Comparison of ENCODE assay signal across 12 cellular contexts in genomic region chr21:42248783-42249597, GRCh38. TPM values are rescaled to one million over a fixed set of nuclear protein-coding genes. Genes with fewer than 3 reads are reported as not detected.
A peak's percentile ranks its signal among the peaks of the same experiment; 100 is the strongest.
DNase-seq lines count a peak whose midpoint lies in the region; ATAC-seq, FAIRE-seq and TF ChIP-seq lines count a peak whose summit lies in the region.
"Had no signal": no experiment of that assay in that cellular context is flagged by ENCODE, and none has a peak within 500 bp of the region (broad histone marks: within the 10 kb centered on the region; RNA-seq: fewer than 3 reads in every experiment).

No MANE protein-coding gene starts in this region.

- no peak overlapping the region for H3K9ac ChIP-seq in HepG2 (ENCODE audit: insufficient read depth, low read depth, low read length)

- DNase-seq in GM06990 (ENCODE audit: extremely low read depth, insufficient read length) (peak; percentile 70), SKM-1 (lab: John Stamatoyannopoulos, UW; ENCODE audit: unreplicated experiment) (peak; percentile 60), ovary (no peak), cerebellar nuclear complex (lab: John Stamatoyannopoulos, UW) (no peak), NCI-H2029 (lab: John Stamatoyannopoulos, UW) (no peak), HepG2 (ENCODE audit: low spot score) (no peak)
- DNase-seq: activated T-cell treated with anti-CD3 and anti-CD28 coated beads, Interleukin-2, amount 50 U/mL, for 4 hours; gastrocnemius medialis; substantia nigra had no signal

- CTCF ChIA-PET in HepG2 (lab: Yijun Ruan, JAX; ENCODE audit: low intra/inter-chr PET ratio, low total read pairs): no interaction called here

- H3K4me3 ChIP-seq in GM06990 (replicated peaks; ENCODE audit: low read depth, low read length) (no peak overlapping the region), ovary (no peak overlapping the region), HepG2 (replicated peaks in 1 of 3; ENCODE audit: insufficient read depth in 1 of 3, low read depth in 2 of 3, low read length in 3 of 3) (no peak overlapping the region)
- H3K4me3 ChIP-seq: gastrocnemius medialis, mucosa of descending colon had no signal

- H3K27me3 ChIP-seq in GM06990 (replicated peaks; ENCODE audit: control insufficient read depth, insufficient read depth, low read length): peaks cover 3% of the 10 kb centered on the region; the same call in 1 of the 2 replicates
- H3K27me3 ChIP-seq in ovary: no peaks in the 10 kb centered on the region
- peaks cover 3 to 27% of the 10 kb centered on the region in 2 experiments; a peak in 4 of 5 replicates for H3K27me3 ChIP-seq in HepG2 (ENCODE audit: control insufficient read depth in 1 of 2, insufficient read depth in 2 of 2, low read length in 2 of 2)
- H3K27me3 ChIP-seq: gastrocnemius medialis had no signal

- TF ChIP-seq POLR2A in ovary (IDR thresholded peaks at IDR 0.05): no peak
- TF ChIP-seq POLR2A in HepG2 (IDR thresholded peaks at IDR 0.05; ENCODE audit: insufficient read depth in 1 of 2, low read depth in 2 of 2, low read length in 2 of 2): no peak

- TF ChIP-seq EP300 in ovary (IDR thresholded peaks at IDR 0.05) (no peak), HepG2 (IDR thresholded peaks at IDR 0.05; ENCODE audit: low read depth in 2 of 2, low read length in 2 of 2) (no peak), HepG2 (CRISPR knock-in tag; IDR thresholded peaks at IDR 0.05; ENCODE audit: borderline replicate concordance) (no peak)

- no peaks in the 10 kb centered on the region for H4K20me1 ChIP-seq in HepG2 (ENCODE audit: insufficient read depth, low read length)

- in situ Hi-C loops in HepG2 (cut with HindIII; ENCODE audit: extremely low pct_ligation_motif_present, low pct_unique_long_range_greater_than_20kb): no loop called here

- H2AFZ ChIP-seq in HepG2 (ENCODE audit: low read length): no peak overlapping the region

- no peaks in the 10 kb centered on the region for H3K36me3 ChIP-seq in GM06990 (ENCODE audit: control insufficient read depth, insufficient read depth, low read length)
- H3K36me3 ChIP-seq in ovary: no peaks in the 10 kb centered on the region
- no peaks in the 10 kb centered on the region for H3K36me3 ChIP-seq in HepG2 (replicated peaks in 1 of 2; ENCODE audit: control insufficient read depth in 1 of 2, insufficient read depth in 2 of 2, low read length in 2 of 2)
- H3K36me3 ChIP-seq: gastrocnemius medialis had no signal

- TF ChIP-seq RAD21 in HepG2 (CRISPR knock-in tag; IDR thresholded peaks at IDR 0.05): no peak

- TF ChIP-seq CTCF in GM06990 (IDR thresholded peaks at IDR 0.05; ENCODE audit: insufficient read depth, low read length, poor library complexity, severe bottlenecking) (no peak), ovary (IDR thresholded peaks at IDR 0.05) (no peak), HepG2 (CRISPR knock-in tag; IDR thresholded peaks at IDR 0.05) (no peak)

- H3K27ac ChIP-seq in ovary (no peak overlapping the region), HepG2 (ENCODE audit: extremely low read length, insufficient read depth, low read length) (no peak overlapping the region)
- H3K27ac ChIP-seq: gastrocnemius medialis had no signal

- no peaks in the 10 kb centered on the region for H3K9me3 ChIP-seq in ovary
- H3K9me3 ChIP-seq in HepG2 (ENCODE audit: low read length): no peaks in the 10 kb centered on the region
- H3K9me3 ChIP-seq: gastrocnemius medialis, mucosa of descending colon had no signal

- no peak overlapping the region for H3K4me2 ChIP-seq in HepG2 (ENCODE audit: low read depth, low read length)

- intact Hi-C loops in ovary (cut with DNase I): loop anchor here in 1 of 4 donors (10.0 kb wide), 1 partner anchor 64 kb away; no protein-coding TSS in a partner anchor
- intact Hi-C loops in HepG2 (cut with micrococcal nuclease; ENCODE audit: unreplicated experiment): no loop called here

- BruUV-seq in HepG2 (replicated peaks; lab: Mats Ljungman, UMichigan): no TSS peak

- WGBS in ovary, 3 donors: 91 to 92% (median 92%) methylated on average over 12 of the region's 12 CpGs
- WGBS in HepG2 (ENCODE audit: low lambda C conversion rate): 45% methylated on average over 12 of the region's 12 CpGs

- no peak for FAIRE-seq in HepG2 (lab: Jason Lieb, UNC)

- POLR2A ChIA-PET in HepG2 (lab: Yijun Ruan, JAX): no interaction called here

- H3K4me1 ChIP-seq in ovary (ENCODE audit: insufficient read depth) (peaks cover 4% of the 10 kb centered on the region), HepG2 (ENCODE audit: insufficient read depth, low read length) (no peaks in the 10 kb centered on the region)

- ATAC-seq in GM19452 (IDR thresholded peaks at IDR 0.05; ENCODE audit: unreplicated experiment): peak; percentile 86
- ATAC-seq in HG03097 (IDR thresholded peaks at IDR 0.05; ENCODE audit: low FRiP score, unreplicated experiment): peak; percentile 57
- no peak for ATAC-seq in HepG2
- ATAC-seq: activated T-cell treated with anti-CD3 and anti-CD28 coated beads, Interleukin-2, amount 50 U/mL, for 4 hours; gastrocnemius medialis; mucosa of descending colon had no signal

- H3K79me2 ChIP-seq in HepG2 (ENCODE audit: insufficient read depth, low read length): no peaks in the 10 kb centered on the region

TF ChIP-seq in HepG2, 621 proteins besides CTCF, POLR2A, EP300 and RAD21 (continues in another document):
- TF ChIP-seq CBX1 (IDR thresholded peaks at IDR 0.05; ENCODE audit: low read depth) (no peak), TRIM24 (CRISPR knock-in tag; IDR thresholded peaks at IDR 0.05) (no peak), SKI (IDR thresholded peaks at IDR 0.05; ENCODE audit: partially characterized antibody) (no peak), ZNF562 (CRISPR knock-in tag; IDR thresholded peaks at IDR 0.05; ENCODE audit: borderline replicate concordance) (no peak), MED13 (CRISPR knock-in tag; IDR thresholded peaks at IDR 0.05) (no peak), RNF2 (conservative IDR thresholded peaks at IDR 0.05; ENCODE audit: low read depth) (no peak), TEAD3 (CRISPR knock-in tag; optimal IDR thresholded peaks at IDR 0.05; ENCODE audit: borderline replicate concordance) (no peak), ZNF558 (CRISPR knock-in tag; IDR thresholded peaks at IDR 0.05; ENCODE audit: borderline replicate concordance) (no peak), SRSF1 (optimal IDR thresholded peaks at IDR 0.05; ENCODE audit: low read depth, low read length) (no peak), HNRNPUL1 (IDR thresholded peaks at IDR 0.05; ENCODE audit: low read depth, low read length) (no peak), KDM2A (CRISPR knock-in tag; IDR thresholded peaks at IDR 0.05; ENCODE audit: borderline replicate concordance, low read depth) (no peak), KDM5B (CRISPR knock-in tag; IDR thresholded peaks at IDR 0.05; ENCODE audit: borderline replicate concordance) (no peak)
- TF ChIP-seq, protein P1, sequence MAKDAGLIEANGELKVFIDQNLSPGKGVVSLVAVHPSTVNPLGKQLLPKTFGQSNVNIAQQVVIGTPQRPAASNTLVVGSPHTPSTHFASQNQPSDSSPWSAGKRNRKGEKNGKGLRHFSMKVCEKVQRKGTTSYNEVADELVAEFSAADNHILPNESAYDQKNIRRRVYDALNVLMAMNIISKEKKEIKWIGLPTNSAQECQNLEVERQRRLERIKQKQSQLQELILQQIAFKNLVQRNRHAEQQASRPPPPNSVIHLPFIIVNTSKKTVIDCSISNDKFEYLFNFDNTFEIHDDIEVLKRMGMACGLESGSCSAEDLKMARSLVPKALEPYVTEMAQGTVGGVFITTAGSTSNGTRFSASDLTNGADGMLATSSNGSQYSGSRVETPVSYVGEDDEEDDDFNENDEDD (CRISPR knock-in tag; IDR thresholded peaks at IDR 0.05; ENCODE audit: borderline replicate concordance): no peak

RNA-seq across cellular contexts. Expression of gene ABCG1, which starts 30.1 kb away (rescaled TPM):
- total RNA-seq in ovary (10 to 100 TPM in 1 of 7 donors, 1 to 10 TPM in 6; 4.3 to 14.9 (median 5.8) TPM), HepG2 (2016; rRNA removed; fragmentation: Illumina TruSeq; extraction: Trizol) (not detected in 2 replicates)
- polyA plus RNA-seq in ovary (1 to 10 TPM; 5.8 to 8.2 TPM), HepG2 (2011; rRNA removed) (0.04 and 0.10 TPM in 2 replicates)
- not detected in 2 replicates for total RNA-seq in HepG2 (2016; cell fraction: cytosol; rRNA removed; fragmentation: Illumina TruSeq; extraction: Trizol; ENCODE audit: low read depth)
- not detected in 2 replicates for total RNA-seq in HepG2 (2016; cell fraction: insoluble cytoplasmic fraction; rRNA removed; fragmentation: Illumina TruSeq; extraction: Trizol)
- total RNA-seq in HepG2 (2016; cell fraction: membrane; rRNA removed; fragmentation: Illumina TruSeq; extraction: Trizol): not detected in 2 replicates
- not detected in 2 replicates for total RNA-seq in HepG2 (2016; cell fraction: nucleus; rRNA removed; fragmentation: Illumina TruSeq; extraction: Trizol)
- 0.08 TPM in 2 replicates for polyA plus RNA-seq in HepG2 (2011; cell fraction: cytosol; rRNA removed)
- polyA plus RNA-seq in HepG2 (2011; cell fraction: nucleus; rRNA removed): 0.06 and 0.12 TPM in 2 replicates
- polyA plus RNA-seq in HepG2 (2012): 0.09 TPM in 1 of 2 replicates, not detected in the other
- not detected in 2 replicates for polyA plus RNA-seq in HepG2 (2016; cell fraction: cytosol; fragmentation: Illumina TruSeq; extraction: Trizol; ENCODE audit: low read depth)
- polyA plus RNA-seq in HepG2 (2016; cell fraction: insoluble cytoplasmic fraction; fragmentation: Illumina TruSeq; extraction: Trizol; ENCODE audit: low read depth): not detected in 2 replicates
- polyA plus RNA-seq in HepG2 (2016; cell fraction: membrane; fragmentation: Illumina TruSeq; extraction: Trizol; ENCODE audit: low read depth): not detected in 2 replicates
- not detected in 2 replicates for polyA plus RNA-seq in HepG2 (2016; cell fraction: nucleus; fragmentation: Illumina TruSeq; extraction: Trizol; ENCODE audit: insufficient read depth, low read depth)
- 0.10 and 7.4 TPM in 2 replicates for polyA minus RNA-seq in HepG2 (2011; rRNA and poly(A)+ RNA removed; ENCODE audit: low replicate concordance)
- 0.97 TPM in 1 of 2 replicates, not detected in the other for polyA minus RNA-seq in HepG2 (2011; cell fraction: cytosol; rRNA and poly(A)+ RNA removed)
- not detected in 2 replicates for polyA minus RNA-seq in HepG2 (2011; cell fraction: nucleus; rRNA and poly(A)+ RNA removed)

Comparison
In these comparisons a context has a peak if more than half of its experiments do, and no peak if none do; other contexts are left out.
1. DNase-seq: peak in GM06990 (single experiment) and SKM-1 (single experiment); none in ovary (0 of 5), cerebellar nuclear complex (0 of 2), NCI-H2029 (single experiment) and HepG2 (single experiment).